22 cellular contexts compared by ENCODE assay signal in the genomic region with DNA sequence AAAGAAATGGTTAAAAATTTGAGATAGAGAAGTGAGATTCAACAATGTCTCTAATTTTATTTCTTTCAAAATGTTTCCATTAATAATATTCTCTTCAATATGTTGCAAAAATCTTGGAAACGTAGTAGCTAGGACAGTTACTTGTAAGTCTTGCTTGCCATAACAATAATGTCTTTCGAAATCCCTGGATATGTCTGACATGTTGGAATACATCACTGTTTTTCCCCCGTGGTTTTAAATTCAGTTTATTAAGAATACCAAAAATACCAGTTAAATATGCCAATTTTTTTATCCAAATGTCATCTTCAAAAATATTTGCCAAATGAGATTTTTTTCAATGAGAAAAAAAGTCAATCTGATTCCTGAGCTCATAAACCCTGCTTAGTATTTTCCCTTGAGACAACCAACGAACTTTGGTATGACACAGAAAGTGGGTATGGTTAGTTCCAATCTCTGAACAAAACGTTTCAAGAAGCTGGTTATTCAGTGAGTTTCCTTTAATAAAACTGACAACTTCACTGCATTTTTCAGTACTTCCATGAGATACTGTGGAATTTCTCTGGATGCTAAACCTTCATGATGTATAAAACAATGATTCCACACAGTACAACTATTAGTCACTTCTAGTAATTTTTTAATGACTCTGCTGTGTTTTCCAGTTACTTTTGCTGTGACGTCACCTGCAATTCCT. TPM values are rescaled to one million over a fixed set of nuclear protein-coding genes. Genes with fewer than 3 reads are reported as not detected.
DNase-seq lines count a peak whose midpoint lies in the region; ATAC-seq and TF ChIP-seq lines count a peak whose summit lies in the region.
"Had no signal": no experiment of that assay in that cellular context is flagged by ENCODE, and none has a peak within 500 bp of the region (broad histone marks: within the 10 kb centered on the region; RNA-seq: fewer than 3 reads in every experiment).

No MANE protein-coding gene starts in this region.

- peaks cover 8% of the 10 kb centered on the region for H3K4me1 Mint-ChIP-seq in osteocyte (ENCODE audit: unreplicated experiment)

- no peak for ATAC-seq in Right ventricle myocardium inferior
- no peak for ATAC-seq in HG03457 (IDR thresholded peaks at IDR 0.05; ENCODE audit: unreplicated experiment)
- ATAC-seq: activated CD8-positive, alpha-beta T cell treated with anti-CD3 and anti-CD28 coated beads, Interleukin-2, amount 10 ng/mL, durations not matched to agents 7 days and 5 days; activated naive CD8-positive, alpha-beta T cell treated with anti-CD3 and anti-CD28 coated beads, Interleukin-2, amount 50 U/mL, for 24 hours; GM12878; stimulated activated naive B cell treated with anti-CD40 and anti-IgM and Interleukin-4, amounts not matched to agents 10 μg/mL and 1 μg/mL and 100 μg/mL, for 72 hours had no signal

- H3K27me3 Mint-ChIP-seq in osteocyte (ENCODE audit: unreplicated experiment): peaks cover 12% of the 10 kb centered on the region
- H3K27me3 Mint-ChIP-seq: activated naive CD8-positive, alpha-beta T cell treated with anti-CD3 and anti-CD28 coated beads, Interleukin-2, amount 50 U/mL, for 24 hours; B cell; stimulated activated naive B cell treated with anti-CD40 and anti-IgM and Interleukin-4, amounts not matched to agents 10 μg/mL and 1 μg/mL and 100 μg/mL, for 72 hours had no signal

- TF ChIP-seq CTCF in osteocyte (IDR thresholded peaks at IDR 0.05): no peak

- H3K9me3 Mint-ChIP-seq in osteocyte (ENCODE audit: unreplicated experiment): peaks cover 9% of the 10 kb centered on the region

- intact Hi-C loops in Right ventricle myocardium inferior (cut with DNase I): no loop called here

- H3K36me3 Mint-ChIP-seq in osteocyte (ENCODE audit: unreplicated experiment): peaks cover 4% of the 10 kb centered on the region
- H3K36me3 Mint-ChIP-seq: stimulated activated naive B cell treated with anti-CD40 and anti-IgM and Interleukin-4, amounts not matched to agents 10 μg/mL and 1 μg/mL and 100 μg/mL, for 72 hours had no signal

- no peak overlapping the region for H3K27ac Mint-ChIP-seq in osteocyte (ENCODE audit: unreplicated experiment)
- H3K27ac Mint-ChIP-seq: activated CD8-positive, alpha-beta T cell treated with anti-CD3 and anti-CD28 coated beads, Interleukin-2, amount 10 ng/mL, durations not matched to agents 7 days and 5 days; activated naive CD8-positive, alpha-beta T cell treated with anti-CD3 and anti-CD28 coated beads, Interleukin-2, amount 50 U/mL, for 24 hours; B cell; stimulated activated naive B cell treated with anti-CD40 and anti-IgM and Interleukin-4, amounts not matched to agents 10 μg/mL and 1 μg/mL and 100 μg/mL, for 72 hours had no signal

- DNase-seq in GM03348 (ENCODE audit: low spot score) (peak; percentile 45), RPMI7951 (ENCODE audit: low read depth) (peak; percentile 6), foreskin melanocyte (peak; percentile 53), Right ventricle myocardium inferior (ENCODE audit: missing footprints) (no peak), osteocyte (ENCODE audit: extremely low spot score, unreplicated experiment) (no peak), NCI-H146 treated with DMSO at 0.1 percent for 48 hours (lab: John Stamatoyannopoulos, UW; ENCODE audit: unreplicated experiment) (no peak)
- DNase-seq: activated CD4-positive, CD25-positive, alpha-beta regulatory T cell treated with anti-CD3 and anti-CD28 coated beads, Interleukin-2, amount 50 U/mL, for 72 hours; activated CD8-positive, alpha-beta T cell treated with anti-CD3 and anti-CD28 coated beads, Interleukin-2, amount 10 ng/mL, durations not matched to agents 7 days and 5 days; activated gamma-delta T cell; activated naive CD8-positive, alpha-beta T cell treated with anti-CD3 and anti-CD28 coated beads, Interleukin-2, amount 50 U/mL, for 24 hours; Karpas-422; kidney; MV-4-11; NCI-H1694 treated with DMSO at 0.1 percent for 48 hours; NCI-H526; Peyer's patch; stimulated activated CD4-positive, alpha-beta T cell treated with anti-CD3 and anti-CD28 coated beads, Interleukin-4, amount 100 ng/mL, for 1 hour; stimulated activated naive B cell treated with anti-CD40 and anti-IgM and Interleukin-4, amounts not matched to agents 10 μg/mL and 1 μg/mL and 100 μg/mL, for 72 hours; T-helper 1 cell had no signal

- no peak overlapping the region for H3K4me3 Mint-ChIP-seq in osteocyte (ENCODE audit: unreplicated experiment)
- H3K4me3 Mint-ChIP-seq: activated CD8-positive, alpha-beta T cell treated with anti-CD3 and anti-CD28 coated beads, Interleukin-2, amount 10 ng/mL, durations not matched to agents 7 days and 5 days; activated naive CD8-positive, alpha-beta T cell treated with anti-CD3 and anti-CD28 coated beads, Interleukin-2, amount 50 U/mL, for 24 hours; B cell; stimulated activated naive B cell treated with anti-CD40 and anti-IgM and Interleukin-4, amounts not matched to agents 10 μg/mL and 1 μg/mL and 100 μg/mL, for 72 hours had no signal

RNA-seq across cellular contexts. Expression of a gene that starts 36.7 kb away (rescaled TPM):
- 11.9 and 14.3 TPM in 2 replicates for total RNA-seq in RPMI7951 (2014; rRNA removed; shearing (Covaris generic))
- total RNA-seq in Right ventricle myocardium inferior (3.5 TPM), osteocyte (5.3 and 6.2 TPM in 2 replicates)

Comparison
In these comparisons a context has a peak if more than half of its experiments do, and no peak if none do; other contexts are left out.
1. DNase-seq: peak in GM03348 (single experiment), RPMI7951 (single experiment) and foreskin melanocyte (single experiment); none in Right ventricle myocardium inferior (single experiment), osteocyte (single experiment) and NCI-H146 treated with DMSO at 0.1 percent for 48 hours (single experiment).